ENCODE assay signal across 32 cellular contexts in genomic region chr1:165807613-165808012, GRCh38.
"Had no signal": no experiment of that assay in that cellular context is flagged by ENCODE, and none has a peak within 500 bp of the region (broad histone marks: within the 10 kb centered on the region; RNA-seq: fewer than 3 reads in every experiment).

No MANE protein-coding gene starts in this region.

- H3K4me2 ChIP-seq: SK-N-SH had no signal

- FAIRE-seq: astrocyte, K562 had no signal

- H3K4me1 Mint-ChIP-seq: activated CD4-positive, alpha-beta T cell treated with anti-CD3 and anti-CD28 coated beads, Interleukin-2, amount 10 ng/mL, durations not matched to agents 7 days and 5 days; brain had no signal

- H3K4me3 Mint-ChIP-seq: activated CD4-positive, alpha-beta memory T cell treated with anti-CD3 and anti-CD28 coated beads for 36 hours; activated CD4-positive, alpha-beta T cell treated with anti-CD3 and anti-CD28 coated beads, Interleukin-2, amount 10 ng/mL, durations not matched to agents 7 days and 5 days; activated naive CD4-positive, alpha-beta T cell treated with anti-CD3 and anti-CD28 coated beads for 36 hours; activated naive CD8-positive, alpha-beta T cell; activated T-cell treated with anti-CD3 and anti-CD28 coated beads, Interleukin-2, amount 50 U/mL, for 4 hours; brain; T-helper 1 cell treated with Interleukin-12 subunit alpha and Interleukin-12 subunit beta and Interleukin-4 antibody, amounts not matched to agents 30 μg/mL and 1 μg/mL, for 36 hours had no signal

- H3K36me3 ChIP-seq: Peyer's patch, SJCRH30 had no signal

- H3K27me3 ChIP-seq: Peyer's patch, SJCRH30 had no signal

- H3K9me3 ChIP-seq: Peyer's patch, SJCRH30, SK-N-SH had no signal

- H3K36me3 Mint-ChIP-seq: activated CD4-positive, alpha-beta memory T cell treated with anti-CD3 and anti-CD28 coated beads for 36 hours; activated naive CD8-positive, alpha-beta T cell; brain had no signal

- ATAC-seq: activated T-cell treated with anti-CD3 and anti-CD28 coated beads, Interleukin-2, amount 50 U/mL, for 4 hours; K562 had no signal

- H3K9ac ChIP-seq: SK-N-SH had no signal

- H3K27ac Mint-ChIP-seq: activated CD4-positive, alpha-beta memory T cell treated with anti-CD3 and anti-CD28 coated beads for 36 hours; activated CD4-positive, alpha-beta T cell treated with anti-CD3 and anti-CD28 coated beads, Interleukin-2, amount 10 ng/mL, durations not matched to agents 7 days and 5 days; activated naive CD4-positive, alpha-beta T cell treated with anti-CD3 and anti-CD28 coated beads for 36 hours; activated naive CD8-positive, alpha-beta T cell; brain; T-helper 1 cell treated with Interleukin-12 subunit alpha and Interleukin-12 subunit beta and Interleukin-4 antibody, amounts not matched to agents 30 μg/mL and 1 μg/mL, for 36 hours had no signal

- H3K27ac ChIP-seq: Peyer's patch, RWPE1, SJCRH30, VCaP had no signal

- DNase-seq: activated CD4-positive, alpha-beta memory T cell treated with anti-CD3 and anti-CD28 coated beads for 36 hours; activated CD4-positive, alpha-beta T cell treated with anti-CD3 and anti-CD28 coated beads, Interleukin-2, amount 10 ng/mL, durations not matched to agents 7 days and 5 days; activated CD4-positive, CD25-positive, alpha-beta regulatory T cell; activated CD8-positive, alpha-beta memory T cell treated with anti-CD3 and anti-CD28 coated beads for 24 hours; activated effector memory CD4-positive, alpha-beta T cell treated with anti-CD3 and anti-CD28 coated beads, Interleukin-2, amount 50 U/mL, for 16 hours; activated naive CD4-positive, alpha-beta T cell treated with anti-CD3 and anti-CD28 coated beads for 36 hours; activated T-cell treated with anti-CD3 and anti-CD28 coated beads, Interleukin-2, amount 50 U/mL, for 4 hours; amygdala; cerebellar nuclear complex; Karpas-422; NCI-H1105 treated with DMSO at 0.1 percent for 48 hours; NCI-H146; NCI-H1930; NCI-H2171; NCI-H2227 treated with DMSO at 0.1 percent for 48 hours; NCI-H446 treated with DMSO at 0.1 percent for 48 hours; NCI-H524 treated with DMSO at 0.1 percent for 48 hours; NCI-H774; NK-92 treated with Interleukin-12 subunit alpha and Interleukin-12 subunit beta, amount 100 ng/mL, for 24 hours; OCI-M1; Peyer's patch; Right ventricle myocardium superior; SJCRH30; SK-N-SH; SW 1271 had no signal

- H3K9me3 Mint-ChIP-seq: activated CD4-positive, alpha-beta memory T cell treated with anti-CD3 and anti-CD28 coated beads for 36 hours; activated CD4-positive, alpha-beta T cell treated with anti-CD3 and anti-CD28 coated beads, Interleukin-2, amount 10 ng/mL, durations not matched to agents 7 days and 5 days; activated naive CD4-positive, alpha-beta T cell treated with anti-CD3 and anti-CD28 coated beads for 36 hours; activated T-cell treated with anti-CD3 and anti-CD28 coated beads, Interleukin-2, amount 50 U/mL, for 4 hours; T-helper 1 cell treated with Interleukin-12 subunit alpha and Interleukin-12 subunit beta and Interleukin-4 antibody, amounts not matched to agents 30 μg/mL and 1 μg/mL, for 36 hours had no signal

- H3K4me1 ChIP-seq: Peyer's patch, SJCRH30 had no signal

- H3K4me3 ChIP-seq: K562, Peyer's patch, SJCRH30 had no signal
